27 cellular contexts compared by ENCODE assay signal in genomic region chr3:95401693-95402092, GRCh38.
"Had no signal": no experiment of that assay in that cellular context is flagged by ENCODE, and none has a peak within 500 bp of the region (broad histone marks: within the 10 kb centered on the region; RNA-seq: fewer than 3 reads in every experiment).

No MANE protein-coding gene starts in this region.

- H3K9me3 ChIP-seq: left ventricle myocardium inferior, ovary, right atrium auricular region, right lobe of liver, suprapubic skin, thoracic aorta, tibial artery, upper lobe of right lung had no signal

- ATAC-seq: natural killer cell, right lobe of liver, upper lobe of right lung had no signal

- H3K4me3 Mint-ChIP-seq: mesothelial cell of epicardium; naive B cell; natural killer cell; nephron progenitor cell; neural progenitor cell; stimulated activated naive CD8-positive, alpha-beta T cell treated with anti-CD3 and anti-CD28 coated beads, Interleukin-15, Interleukin-2, amounts not matched to agents 100 ng/mL and 50 ng/mL, for 24 hours had no signal

- H3K79me2 ChIP-seq: hepatocyte had no signal

- H3K9me3 Mint-ChIP-seq: nephron progenitor cell, neural progenitor cell had no signal

- H3K4me3 ChIP-seq: hepatocyte, left ventricle myocardium inferior, lung, neural progenitor cell, ovary, right atrium auricular region, right lobe of liver, smooth muscle cell, suprapubic skin, thoracic aorta, tibial artery, upper lobe of right lung had no signal

- FAIRE-seq: urothelium cell line had no signal

- H3K36me3 Mint-ChIP-seq: mesothelial cell of epicardium, naive B cell, neural progenitor cell had no signal

- H3K36me3 ChIP-seq: left ventricle myocardium inferior, neural progenitor cell, ovary, right atrium auricular region, right lobe of liver, suprapubic skin, thoracic aorta, tibial artery, upper lobe of right lung had no signal

- H3K9ac ChIP-seq: neural progenitor cell had no signal

- H2AFZ ChIP-seq: hepatocyte, neural progenitor cell had no signal

- DNase-seq: islet precursor cell; left ventricle myocardium inferior; mesendoderm; naive B cell; natural killer cell; nephron progenitor cell; ovary; right lobe of liver; stimulated activated CD4-positive, alpha-beta T cell treated with anti-CD3 and anti-CD28 coated beads, Interleukin-1b, Interleukin-23, amount 100 ng/mL, for 48 hours; stimulated activated CD4-positive, alpha-beta T cell treated with anti-CD3 and anti-CD28 coated beads, Interleukin-2, amount 100 ng/mL, for 48 hours; stimulated activated CD4-positive, alpha-beta T cell treated with anti-CD3 and anti-CD28 coated beads, Interleukin-4, amount 100 ng/mL, for 4 hours; stimulated activated CD8-positive, alpha-beta memory T cell treated with anti-CD3 and anti-CD28 coated beads, Interleukin-4, amount 100 ng/mL, for 48 hours; stimulated activated naive CD4-positive, alpha-beta T cell; tibial artery; trophoblast cell; upper lobe of right lung had no signal

- H3K27me3 ChIP-seq: hepatocyte, neural progenitor cell, ovary, right atrium auricular region, right lobe of liver, suprapubic skin, tibial artery, upper lobe of right lung had no signal

- H3K4me1 Mint-ChIP-seq: naive B cell, natural killer cell, nephron progenitor cell had no signal

- H3K27ac ChIP-seq: hepatocyte, left ventricle myocardium inferior, neural progenitor cell, ovary, right atrium auricular region, right lobe of liver, suprapubic skin, thoracic aorta, tibial artery, upper lobe of right lung had no signal

- H3K27me3 Mint-ChIP-seq: naive B cell; progenitor cell of endocrine pancreas; stimulated activated naive CD8-positive, alpha-beta T cell treated with anti-CD3 and anti-CD28 coated beads, Interleukin-15, Interleukin-2, amounts not matched to agents 100 ng/mL and 50 ng/mL, for 24 hours had no signal

- H3K4me1 ChIP-seq: left ventricle myocardium inferior, neural progenitor cell, right atrium auricular region, right lobe of liver, suprapubic skin, tibial artery, upper lobe of right lung had no signal

- H3K4me2 ChIP-seq: hepatocyte, neural progenitor cell, smooth muscle cell had no signal

- H3K27ac Mint-ChIP-seq: mesothelial cell of epicardium; naive B cell; natural killer cell; nephron progenitor cell; neural progenitor cell; progenitor cell of endocrine pancreas; stimulated activated naive CD8-positive, alpha-beta T cell treated with anti-CD3 and anti-CD28 coated beads, Interleukin-15, Interleukin-2, amounts not matched to agents 100 ng/mL and 50 ng/mL, for 24 hours had no signal
